ENCODE assay signal across 18 cellular contexts in genomic region chr10:44196008-44196320, GRCh38.
"Had no signal": no experiment of that assay in that cellular context is flagged by ENCODE, and none has a peak within 500 bp of the region (broad histone marks: within the 10 kb centered on the region; RNA-seq: fewer than 3 reads in every experiment).

No MANE protein-coding gene starts in this region.

- H3K4me1 ChIP-seq: prostate gland had no signal

- H3K27me3 ChIP-seq: right atrium auricular region, stomach, suprapubic skin, transverse colon had no signal

- H3K27ac ChIP-seq: epithelial cell of prostate, prostate gland, stomach, suprapubic skin had no signal

- ATAC-seq: activated T-cell treated with anti-CD3 and anti-CD28 coated beads, Interleukin-2, amount 50 U/mL, for 72 hours; T-helper 17 cell had no signal

- H3K4me3 ChIP-seq: mucosa of descending colon, prostate gland, right atrium auricular region, stomach, suprapubic skin, transverse colon had no signal

- H3K36me3 ChIP-seq: prostate gland, right atrium auricular region, stomach, suprapubic skin, transverse colon had no signal

- DNase-seq: activated CD4-positive, alpha-beta memory T cell treated with anti-CD3 and anti-CD28 coated beads for 36 hours; activated CD4-positive, alpha-beta T cell treated with anti-CD3 and anti-CD28 coated beads for 4 hours; activated CD4-positive, CD25-positive, alpha-beta regulatory T cell; activated effector memory CD4-positive, alpha-beta T cell treated with Interleukin-2 at 50 U/mL for 16 hours; activated naive CD4-positive, alpha-beta T cell treated with anti-CD3 and anti-CD28 coated beads for 36 hours; activated naive CD8-positive, alpha-beta T cell treated with anti-CD3 and anti-CD28 coated beads, Interleukin-2, amount 10 ng/mL, durations not matched to agents 7 days and 5 days; activated T-cell treated with anti-CD3 and anti-CD28 coated beads, Interleukin-2, amount 50 U/mL, for 72 hours; amygdala; stimulated activated CD4-positive, alpha-beta T cell treated with anti-CD3 and anti-CD28 coated beads, Interleukin-12 subunit alpha, Interleukin-12 subunit beta, amount 100 ng/mL, for 4 hours; SW 1271; T-helper 17 cell had no signal

- H3K9me3 ChIP-seq: mucosa of descending colon, prostate gland, right atrium auricular region, stomach, suprapubic skin, transverse colon had no signal
